Comparison of ENCODE assay signal across 8 cellular contexts in genomic region chr1:226820935-226821718, GRCh38. TPM values are rescaled to one million over a fixed set of nuclear protein-coding genes. Genes with fewer than 3 reads are reported as not detected.
DNase-seq lines count a peak whose midpoint lies in the region; ATAC-seq lines count a peak whose summit lies in the region.

No MANE protein-coding gene starts in this region.

- H3K36me3 ChIP-seq in skeletal muscle tissue (ENCODE audit: control insufficient read depth in 3 of 3, insufficient read depth in 3 of 3, low read length in 3 of 3), result no peaks in the 10 kb centered on the region

- peak; percentile 97 for ATAC-seq in left ventricle myocardium superior
- no peak for ATAC-seq in GM21360 (IDR thresholded peaks at IDR 0.05; ENCODE audit: unreplicated experiment)
- no peak for ATAC-seq in GM19455 (IDR thresholded peaks at IDR 0.05; ENCODE audit: unreplicated experiment)

- no peaks in the 10 kb centered on the region for H3K9me3 ChIP-seq in skeletal muscle tissue (ENCODE audit: control insufficient read depth in 3 of 3, low read length in 3 of 3)

- peak overlapping the region in 1 of 3 donors; percentile 29 for H3K4me3 ChIP-seq in skeletal muscle tissue (ENCODE audit: low read length in 3 of 3)

- no peaks in the 10 kb centered on the region for H3K27me3 ChIP-seq in skeletal muscle tissue (ENCODE audit: control insufficient read depth in 3 of 3, insufficient read depth in 3 of 3, low read length in 3 of 3)

- H3K27ac ChIP-seq in skeletal muscle tissue (ENCODE audit: low read depth, low read length), result peak overlapping the region; percentile 74

- peaks cover 12 to 14% (median 12%) of the 10 kb centered on the region in 3 donors for H3K4me1 ChIP-seq in skeletal muscle tissue (ENCODE audit: control insufficient read depth in 3 of 3, insufficient read depth in 3 of 3, low read length in 3 of 3)

- peak overlapping the region in 1 of 3 donors; percentile 11 for H3K9ac ChIP-seq in skeletal muscle tissue (ENCODE audit: low read depth in 1 of 3, low read length in 3 of 3)

- DNase-seq in GM04504 (ENCODE audit: low read depth) (peak; percentile 98), astrocyte of the hippocampus (ENCODE audit: low read depth, low spot score) (peak; percentile 85), left ventricle myocardium superior (peak; percentile 78), cerebellar nuclear complex (lab: John Stamatoyannopoulos, UW) (no peak)
- no peak for DNase-seq in stimulated activated CD4-positive, alpha-beta T cell treated with anti-CD3 and anti-CD28 coated beads, Interleukin-12 subunit alpha, Interleukin-12 subunit beta, amount 100 ng/mL, for 4 hours

- intact Hi-C loops in left ventricle myocardium superior (cut with micrococcal nuclease), result loop anchor here (10.0 kb wide), 1 partner anchor 76 kb away; no protein-coding TSS in a partner anchor

RNA-seq across cellular contexts. Expression of gene PSEN2, which starts 49.3 kb away (rescaled TPM):
- total RNA-seq in left ventricle myocardium superior (22.8 TPM), skeletal muscle tissue (173 TPM)

Comparison
In these comparisons a context has a peak if more than half of its experiments do, and no peak if none do; other contexts are left out.
1. DNase-seq: peak in GM04504 (single experiment), astrocyte of the hippocampus (single experiment) and left ventricle myocardium superior (single experiment); none in stimulated activated CD4-positive, alpha-beta T cell treated with anti-CD3 and anti-CD28 coated beads, Interleukin-12 subunit alpha, Interleukin-12 subunit beta, amount 100 ng/mL, for 4 hours (single experiment) and cerebellar nuclear complex (0 of 2).